In genomic region chr3:121822973-121823372, GRCh38 we compare ENCODE assay signal across 1 cellular context.
TF ChIP-seq lines count a peak whose summit lies in the region.

No MANE protein-coding gene starts in this region.

TF ChIP-seq in HepG2, 621 proteins besides CTCF, POLR2A, EP300 and RAD21:
- TF ChIP-seq ZFP36L2 (CRISPR knock-in tag; IDR thresholded peaks at IDR 0.05) = no peak
- TF ChIP-seq ZNF782 (CRISPR knock-in tag; IDR thresholded peaks at IDR 0.05; ENCODE audit: borderline replicate concordance) = no peak
- 0 out of 2 replicates have a peak, but pooled peaks have one; percentile 50 for TF ChIP-seq ZNF280D (CRISPR knock-in tag; IDR thresholded peaks at IDR 0.05)
- TF ChIP-seq FOXP1 (IDR thresholded peaks at IDR 0.05) = peak; percentile 77
- TF ChIP-seq FOXP1 (CRISPR knock-in tag; IDR thresholded peaks at IDR 0.05) = no peak
- TF ChIP-seq TEAD2 (CRISPR knock-in tag; IDR thresholded peaks at IDR 0.05) = no peak
- no peak for TF ChIP-seq ZUFSP (CRISPR knock-in tag; IDR thresholded peaks at IDR 0.05; ENCODE audit: borderline replicate concordance)
- no peak for TF ChIP-seq MTA3 (CRISPR knock-in tag; IDR thresholded peaks at IDR 0.05)
